In genomic region chr12:109065853-109066193, GRCh38 we compare ENCODE assay signal across 1 cellular context.
TF ChIP-seq lines count a peak whose summit lies in the region.

No MANE protein-coding gene starts in this region.

TF ChIP-seq in HepG2, 621 proteins besides CTCF, POLR2A, EP300 and RAD21 (continues in another document):
- TF ChIP-seq, protein P1, sequence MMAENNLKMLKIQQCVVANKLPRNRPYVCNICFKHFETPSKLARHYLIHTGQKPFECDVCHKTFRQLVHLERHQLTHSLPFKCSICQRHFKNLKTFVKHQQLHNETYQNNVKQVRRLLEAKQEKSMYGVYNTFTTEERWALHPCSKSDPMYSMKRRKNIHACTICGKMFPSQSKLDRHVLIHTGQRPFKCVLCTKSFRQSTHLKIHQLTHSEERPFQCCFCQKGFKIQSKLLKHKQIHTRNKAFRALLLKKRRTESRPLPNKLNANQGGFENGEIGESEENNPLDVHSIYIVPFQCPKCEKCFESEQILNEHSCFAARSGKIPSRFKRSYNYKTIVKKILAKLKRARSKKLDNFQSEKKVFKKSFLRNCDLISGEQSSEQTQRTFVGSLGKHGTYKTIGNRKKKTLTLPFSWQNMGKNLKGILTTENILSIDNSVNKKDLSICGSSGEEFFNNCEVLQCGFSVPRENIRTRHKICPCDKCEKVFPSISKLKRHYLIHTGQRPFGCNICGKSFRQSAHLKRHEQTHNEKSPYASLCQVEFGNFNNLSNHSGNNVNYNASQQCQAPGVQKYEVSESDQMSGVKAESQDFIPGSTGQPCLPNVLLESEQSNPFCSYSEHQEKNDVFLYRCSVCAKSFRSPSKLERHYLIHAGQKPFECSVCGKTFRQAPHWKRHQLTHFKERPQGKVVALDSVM (CRISPR knock-in tag; IDR thresholded peaks at IDR 0.05): peak; percentile 85
- TF ChIP-seq, protein P2, sequence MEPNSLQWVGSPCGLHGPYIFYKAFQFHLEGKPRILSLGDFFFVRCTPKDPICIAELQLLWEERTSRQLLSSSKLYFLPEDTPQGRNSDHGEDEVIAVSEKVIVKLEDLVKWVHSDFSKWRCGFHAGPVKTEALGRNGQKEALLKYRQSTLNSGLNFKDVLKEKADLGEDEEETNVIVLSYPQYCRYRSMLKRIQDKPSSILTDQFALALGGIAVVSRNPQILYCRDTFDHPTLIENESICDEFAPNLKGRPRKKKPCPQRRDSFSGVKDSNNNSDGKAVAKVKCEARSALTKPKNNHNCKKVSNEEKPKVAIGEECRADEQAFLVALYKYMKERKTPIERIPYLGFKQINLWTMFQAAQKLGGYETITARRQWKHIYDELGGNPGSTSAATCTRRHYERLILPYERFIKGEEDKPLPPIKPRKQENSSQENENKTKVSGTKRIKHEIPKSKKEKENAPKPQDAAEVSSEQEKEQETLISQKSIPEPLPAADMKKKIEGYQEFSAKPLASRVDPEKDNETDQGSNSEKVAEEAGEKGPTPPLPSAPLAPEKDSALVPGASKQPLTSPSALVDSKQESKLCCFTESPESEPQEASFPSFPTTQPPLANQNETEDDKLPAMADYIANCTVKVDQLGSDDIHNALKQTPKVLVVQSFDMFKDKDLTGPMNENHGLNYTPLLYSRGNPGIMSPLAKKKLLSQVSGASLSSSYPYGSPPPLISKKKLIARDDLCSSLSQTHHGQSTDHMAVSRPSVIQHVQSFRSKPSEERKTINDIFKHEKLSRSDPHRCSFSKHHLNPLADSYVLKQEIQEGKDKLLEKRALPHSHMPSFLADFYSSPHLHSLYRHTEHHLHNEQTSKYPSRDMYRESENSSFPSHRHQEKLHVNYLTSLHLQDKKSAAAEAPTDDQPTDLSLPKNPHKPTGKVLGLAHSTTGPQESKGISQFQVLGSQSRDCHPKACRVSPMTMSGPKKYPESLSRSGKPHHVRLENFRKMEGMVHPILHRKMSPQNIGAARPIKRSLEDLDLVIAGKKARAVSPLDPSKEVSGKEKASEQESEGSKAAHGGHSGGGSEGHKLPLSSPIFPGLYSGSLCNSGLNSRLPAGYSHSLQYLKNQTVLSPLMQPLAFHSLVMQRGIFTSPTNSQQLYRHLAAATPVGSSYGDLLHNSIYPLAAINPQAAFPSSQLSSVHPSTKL (CRISPR knock-in tag; IDR thresholded peaks at IDR 0.05): 0 out of 2 replicates have a peak, but pooled peaks have one; percentile 2
- 0 out of 2 replicates have a peak, but pooled peaks have one; percentile 1 for TF ChIP-seq TOPORS (CRISPR knock-in tag; IDR thresholded peaks at IDR 0.05)
- TF ChIP-seq SPEN (CRISPR knock-in tag; IDR thresholded peaks at IDR 0.05; ENCODE audit: low read depth): no peak
- TF ChIP-seq, protein P3, sequence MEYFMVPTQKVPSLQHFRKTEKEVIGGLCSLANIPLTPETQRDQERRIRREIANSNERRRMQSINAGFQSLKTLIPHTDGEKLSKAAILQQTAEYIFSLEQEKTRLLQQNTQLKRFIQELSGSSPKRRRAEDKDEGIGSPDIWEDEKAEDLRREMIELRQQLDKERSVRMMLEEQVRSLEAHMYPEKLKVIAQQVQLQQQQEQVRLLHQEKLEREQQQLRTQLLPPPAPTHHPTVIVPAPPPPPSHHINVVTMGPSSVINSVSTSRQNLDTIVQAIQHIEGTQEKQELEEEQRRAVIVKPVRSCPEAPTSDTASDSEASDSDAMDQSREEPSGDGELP (IDR thresholded peaks at IDR 0.05; ENCODE audit: borderline replicate concordance, low read depth): peak; percentile 11
- 0 out of 2 replicates have a peak, but pooled peaks have one; percentile 5 for TF ChIP-seq REPIN1 (CRISPR knock-in tag; IDR thresholded peaks at IDR 0.05; ENCODE audit: borderline replicate concordance, low read depth)
- peak; percentile 6; the same call in 1 of the 2 replicates for TF ChIP-seq MAX (IDR thresholded peaks at IDR 0.05)
- TF ChIP-seq ARNT2 (CRISPR knock-in tag; IDR thresholded peaks at IDR 0.05; ENCODE audit: low read depth): peak; percentile 47; the same call in 1 of the 2 replicates
- 0 out of 2 replicates have a peak, but pooled peaks have one; percentile 32 for TF ChIP-seq GATAD2A (CRISPR knock-in tag; IDR thresholded peaks at IDR 0.05)
- 0 out of 2 replicates have a peak, but pooled peaks have one; percentile 33 for TF ChIP-seq TARDBP (CRISPR knock-in tag; IDR thresholded peaks at IDR 0.05)
- TF ChIP-seq XRCC5 (optimal IDR thresholded peaks at IDR 0.05; ENCODE audit: low read length): no peak
- TF ChIP-seq MED1 (CRISPR knock-in tag; IDR thresholded peaks at IDR 0.05): 0 out of 2 replicates have a peak, but pooled peaks have one; percentile 2
- TF ChIP-seq CREB1 (IDR thresholded peaks at IDR 0.05): no peak
- 0 out of 2 replicates have a peak, but pooled peaks have one; percentile 19 for TF ChIP-seq CREB1 (CRISPR knock-in tag; IDR thresholded peaks at IDR 0.05)
- 0 out of 2 replicates have a peak, but pooled peaks have one; percentile 4 for TF ChIP-seq ZNF644 (CRISPR knock-in tag; IDR thresholded peaks at IDR 0.05; ENCODE audit: low read depth)
- peak; percentile 4; the same call in 1 of the 2 replicates for TF ChIP-seq GATAD1 (CRISPR knock-in tag; IDR thresholded peaks at IDR 0.05)
- TF ChIP-seq MEF2D (CRISPR knock-in tag; IDR thresholded peaks at IDR 0.05): no peak
- TF ChIP-seq ZNF296 (CRISPR knock-in tag; conservative IDR thresholded peaks at IDR 0.05): no peak
- TF ChIP-seq YEATS4 (CRISPR knock-in tag; IDR thresholded peaks at IDR 0.05; ENCODE audit: borderline replicate concordance): peak; percentile 29; the same call in 1 of the 2 replicates
- TF ChIP-seq RBFOX2 (IDR thresholded peaks at IDR 0.05; ENCODE audit: low read depth, low read length): peak; percentile 7; the same call in 1 of the 2 replicates
- TF ChIP-seq ZFP41 (CRISPR knock-in tag; IDR thresholded peaks at IDR 0.05; ENCODE audit: borderline replicate concordance): no peak
- no peak for TF ChIP-seq CEBPB (IDR thresholded peaks at IDR 0.05; ENCODE audit: borderline replicate concordance, low read depth, low read length)
- TF ChIP-seq, protein P4, sequence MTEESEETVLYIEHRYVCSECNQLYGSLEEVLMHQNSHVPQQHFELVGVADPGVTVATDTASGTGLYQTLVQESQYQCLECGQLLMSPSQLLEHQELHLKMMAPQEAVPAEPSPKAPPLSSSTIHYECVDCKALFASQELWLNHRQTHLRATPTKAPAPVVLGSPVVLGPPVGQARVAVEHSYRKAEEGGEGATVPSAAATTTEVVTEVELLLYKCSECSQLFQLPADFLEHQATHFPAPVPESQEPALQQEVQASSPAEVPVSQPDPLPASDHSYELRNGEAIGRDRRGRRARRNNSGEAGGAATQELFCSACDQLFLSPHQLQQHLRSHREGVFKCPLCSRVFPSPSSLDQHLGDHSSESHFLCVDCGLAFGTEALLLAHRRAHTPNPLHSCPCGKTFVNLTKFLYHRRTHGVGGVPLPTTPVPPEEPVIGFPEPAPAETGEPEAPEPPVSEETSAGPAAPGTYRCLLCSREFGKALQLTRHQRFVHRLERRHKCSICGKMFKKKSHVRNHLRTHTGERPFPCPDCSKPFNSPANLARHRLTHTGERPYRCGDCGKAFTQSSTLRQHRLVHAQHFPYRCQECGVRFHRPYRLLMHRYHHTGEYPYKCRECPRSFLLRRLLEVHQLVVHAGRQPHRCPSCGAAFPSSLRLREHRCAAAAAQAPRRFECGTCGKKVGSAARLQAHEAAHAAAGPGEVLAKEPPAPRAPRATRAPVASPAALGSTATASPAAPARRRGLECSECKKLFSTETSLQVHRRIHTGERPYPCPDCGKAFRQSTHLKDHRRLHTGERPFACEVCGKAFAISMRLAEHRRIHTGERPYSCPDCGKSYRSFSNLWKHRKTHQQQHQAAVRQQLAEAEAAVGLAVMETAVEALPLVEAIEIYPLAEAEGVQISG (CRISPR knock-in tag; IDR thresholded peaks at IDR 0.05): peak; percentile 17; the same call in 1 of the 2 replicates
- TF ChIP-seq HOXD1 (CRISPR knock-in tag; IDR thresholded peaks at IDR 0.05): no peak
- TF ChIP-seq TAF1 (CRISPR knock-in tag; IDR thresholded peaks at IDR 0.05): peak; percentile 31; the same call in 1 of the 2 replicates
- TF ChIP-seq, protein P5, sequence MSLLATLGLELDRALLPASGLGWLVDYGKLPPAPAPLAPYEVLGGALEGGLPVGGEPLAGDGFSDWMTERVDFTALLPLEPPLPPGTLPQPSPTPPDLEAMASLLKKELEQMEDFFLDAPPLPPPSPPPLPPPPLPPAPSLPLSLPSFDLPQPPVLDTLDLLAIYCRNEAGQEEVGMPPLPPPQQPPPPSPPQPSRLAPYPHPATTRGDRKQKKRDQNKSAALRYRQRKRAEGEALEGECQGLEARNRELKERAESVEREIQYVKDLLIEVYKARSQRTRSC (CRISPR knock-in tag; IDR thresholded peaks at IDR 0.05; ENCODE audit: low read depth): no peak
- peak; percentile 57; the same call in 1 of the 2 replicates for TF ChIP-seq MYC (CRISPR knock-in tag; IDR thresholded peaks at IDR 0.05; ENCODE audit: borderline replicate concordance)
- TF ChIP-seq BHLHE40 (IDR thresholded peaks at IDR 0.05; ENCODE audit: low read length): no peak
- TF ChIP-seq ZNF891 (CRISPR knock-in tag; IDR thresholded peaks at IDR 0.05): no peak
- TF ChIP-seq ZNF256 (CRISPR knock-in tag; conservative IDR thresholded peaks at IDR 0.05): 0 out of 2 replicates have a peak, but pooled peaks have one; percentile 5
- TF ChIP-seq FOXA1 (IDR thresholded peaks at IDR 0.05): no peak
- TF ChIP-seq FOXA1 (CRISPR knock-in tag; IDR thresholded peaks at IDR 0.05): no peak
- no peak for TF ChIP-seq RBM39 (IDR thresholded peaks at IDR 0.05; ENCODE audit: low read depth, low read length, poor library complexity, severe bottlenecking)
- 0 out of 2 replicates have a peak, but pooled peaks have one; percentile 0 for TF ChIP-seq ELF1 (CRISPR knock-in tag; IDR thresholded peaks at IDR 0.05)
- no peak; the same call in none of the 2 replicates for TF ChIP-seq NR2F6 (IDR thresholded peaks at IDR 0.05)
- TF ChIP-seq NR2F6 (CRISPR knock-in tag; IDR thresholded peaks at IDR 0.05): peak; percentile 4; the same call in 1 of the 2 replicates
- TF ChIP-seq, protein P6, sequence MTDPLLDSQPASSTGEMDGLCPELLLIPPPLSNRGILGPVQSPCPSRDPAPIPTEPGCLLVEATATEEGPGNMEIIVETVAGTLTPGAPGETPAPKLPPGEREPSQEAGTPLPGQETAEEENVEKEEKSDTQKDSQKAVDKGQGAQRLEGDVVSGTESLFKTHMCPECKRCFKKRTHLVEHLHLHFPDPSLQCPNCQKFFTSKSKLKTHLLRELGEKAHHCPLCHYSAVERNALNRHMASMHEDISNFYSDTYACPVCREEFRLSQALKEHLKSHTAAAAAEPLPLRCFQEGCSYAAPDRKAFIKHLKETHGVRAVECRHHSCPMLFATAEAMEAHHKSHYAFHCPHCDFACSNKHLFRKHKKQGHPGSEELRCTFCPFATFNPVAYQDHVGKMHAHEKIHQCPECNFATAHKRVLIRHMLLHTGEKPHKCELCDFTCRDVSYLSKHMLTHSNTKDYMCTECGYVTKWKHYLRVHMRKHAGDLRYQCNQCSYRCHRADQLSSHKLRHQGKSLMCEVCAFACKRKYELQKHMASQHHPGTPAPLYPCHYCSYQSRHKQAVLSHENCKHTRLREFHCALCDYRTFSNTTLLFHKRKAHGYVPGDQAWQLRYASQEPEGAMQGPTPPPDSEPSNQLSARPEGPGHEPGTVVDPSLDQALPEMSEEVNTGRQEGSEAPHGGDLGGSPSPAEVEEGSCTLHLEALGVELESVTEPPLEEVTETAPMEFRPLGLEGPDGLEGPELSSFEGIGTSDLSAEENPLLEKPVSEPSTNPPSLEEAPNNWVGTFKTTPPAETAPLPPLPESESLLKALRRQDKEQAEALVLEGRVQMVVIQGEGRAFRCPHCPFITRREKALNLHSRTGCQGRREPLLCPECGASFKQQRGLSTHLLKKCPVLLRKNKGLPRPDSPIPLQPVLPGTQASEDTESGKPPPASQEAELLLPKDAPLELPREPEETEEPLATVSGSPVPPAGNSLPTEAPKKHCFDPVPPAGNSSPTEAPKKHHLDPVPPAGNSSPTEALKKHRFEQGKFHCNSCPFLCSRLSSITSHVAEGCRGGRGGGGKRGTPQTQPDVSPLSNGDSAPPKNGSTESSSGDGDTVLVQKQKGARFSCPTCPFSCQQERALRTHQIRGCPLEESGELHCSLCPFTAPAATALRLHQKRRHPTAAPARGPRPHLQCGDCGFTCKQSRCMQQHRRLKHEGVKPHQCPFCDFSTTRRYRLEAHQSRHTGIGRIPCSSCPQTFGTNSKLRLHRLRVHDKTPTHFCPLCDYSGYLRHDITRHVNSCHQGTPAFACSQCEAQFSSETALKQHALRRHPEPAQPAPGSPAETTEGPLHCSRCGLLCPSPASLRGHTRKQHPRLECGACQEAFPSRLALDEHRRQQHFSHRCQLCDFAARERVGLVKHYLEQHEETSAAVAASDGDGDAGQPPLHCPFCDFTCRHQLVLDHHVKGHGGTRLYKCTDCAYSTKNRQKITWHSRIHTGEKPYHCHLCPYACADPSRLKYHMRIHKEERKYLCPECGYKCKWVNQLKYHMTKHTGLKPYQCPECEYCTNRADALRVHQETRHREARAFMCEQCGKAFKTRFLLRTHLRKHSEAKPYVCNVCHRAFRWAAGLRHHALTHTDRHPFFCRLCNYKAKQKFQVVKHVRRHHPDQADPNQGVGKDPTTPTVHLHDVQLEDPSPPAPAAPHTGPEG (CRISPR knock-in tag; IDR thresholded peaks at IDR 0.05): peak; percentile 75; the same call in 1 of the 2 replicates
- 0 out of 2 replicates have a peak, but pooled peaks have one; percentile 17 for TF ChIP-seq KDM4B (CRISPR knock-in tag; IDR thresholded peaks at IDR 0.05)
- no peak for TF ChIP-seq CC2D1A (CRISPR knock-in tag; IDR thresholded peaks at IDR 0.05)
- no peak for TF ChIP-seq THYN1 (CRISPR knock-in tag; IDR thresholded peaks at IDR 0.05; ENCODE audit: borderline replicate concordance, low read depth)
- TF ChIP-seq ZFX (CRISPR knock-in tag; IDR thresholded peaks at IDR 0.05; ENCODE audit: low read depth): peak; percentile 43; the same call in 1 of the 2 replicates
- 0 out of 2 replicates have a peak, but pooled peaks have one; percentile 3 for TF ChIP-seq SSRP1 (CRISPR knock-in tag; IDR thresholded peaks at IDR 0.05)
- TF ChIP-seq ZNF205 (CRISPR knock-in tag; IDR thresholded peaks at IDR 0.05): 0 out of 2 replicates have a peak, but pooled peaks have one; percentile 1
- peak; percentile 61; the same call in 1 of the 2 replicates for TF ChIP-seq SALL1 (CRISPR knock-in tag; IDR thresholded peaks at IDR 0.05)
